In genomic region chr6:35048631-35049083, GRCh38 we compare ENCODE assay signal across 9 cellular contexts.
DNase-seq lines count a peak whose midpoint lies in the region; ATAC-seq and TF ChIP-seq lines count a peak whose summit lies in the region.
"Had no signal": no experiment of that assay in that cellular context is flagged by ENCODE, and none has a peak within 500 bp of the region (broad histone marks: within the 10 kb centered on the region; RNA-seq: fewer than 3 reads in every experiment).

No MANE protein-coding gene starts in this region.

- H3K9me3 Mint-ChIP-seq in activated CD8-positive, alpha-beta memory T cell treated with anti-CD3 and anti-CD28 coated beads, Interleukin-2, amount 10 ng/mL, durations not matched to agents 7 days and 5 days (ENCODE audit: low read depth) = no peaks in the 10 kb centered on the region
- no peaks in the 10 kb centered on the region for H3K9me3 Mint-ChIP-seq in activated CD4-positive, alpha-beta T cell treated with anti-CD3 and anti-CD28 coated beads, Interleukin-2, amount 10 ng/mL, durations not matched to agents 24 days and 14 days
- H3K9me3 Mint-ChIP-seq: CD8-positive, alpha-beta memory T cell had no signal

- TF ChIP-seq POLR2A in erythroblast (IDR thresholded peaks at IDR 0.05; ENCODE audit: low read length) = no peak

- H3K36me3 Mint-ChIP-seq in activated CD8-positive, alpha-beta memory T cell treated with anti-CD3 and anti-CD28 coated beads, Interleukin-2, amount 10 ng/mL, durations not matched to agents 7 days and 5 days = no peaks in the 10 kb centered on the region
- H3K36me3 Mint-ChIP-seq in activated CD4-positive, alpha-beta T cell treated with anti-CD3 and anti-CD28 coated beads, Interleukin-2, amount 10 ng/mL, durations not matched to agents 24 days and 14 days (ENCODE audit: low read depth) = no peaks in the 10 kb centered on the region

- ATAC-seq in activated CD8-positive, alpha-beta memory T cell treated with anti-CD3 and anti-CD28 coated beads, Interleukin-2, amount 10 ng/mL, durations not matched to agents 7 days and 5 days = peak; percentile 23
- ATAC-seq in Right ventricle myocardium superior (ENCODE audit: poor library complexity) = peak; percentile 25
- ATAC-seq in esophagus mucosa = no peak

- H3K27ac Mint-ChIP-seq in activated CD8-positive, alpha-beta memory T cell treated with anti-CD3 and anti-CD28 coated beads, Interleukin-2, amount 10 ng/mL, durations not matched to agents 7 days and 5 days = no peak overlapping the region
- H3K27ac Mint-ChIP-seq in activated CD4-positive, alpha-beta T cell treated with anti-CD3 and anti-CD28 coated beads, Interleukin-2, amount 10 ng/mL, durations not matched to agents 24 days and 14 days = no peak overlapping the region

- no peaks in the 10 kb centered on the region for H3K27me3 Mint-ChIP-seq in activated CD8-positive, alpha-beta memory T cell treated with anti-CD3 and anti-CD28 coated beads, Interleukin-2, amount 10 ng/mL, durations not matched to agents 7 days and 5 days
- H3K27me3 Mint-ChIP-seq in activated CD4-positive, alpha-beta T cell treated with anti-CD3 and anti-CD28 coated beads, Interleukin-2, amount 10 ng/mL, durations not matched to agents 24 days and 14 days = no peaks in the 10 kb centered on the region
- H3K27me3 Mint-ChIP-seq: CD8-positive, alpha-beta memory T cell had no signal

- H3K4me3 Mint-ChIP-seq in activated CD8-positive, alpha-beta memory T cell treated with anti-CD3 and anti-CD28 coated beads, Interleukin-2, amount 10 ng/mL, durations not matched to agents 7 days and 5 days = no peak overlapping the region
- H3K4me3 Mint-ChIP-seq in activated CD4-positive, alpha-beta T cell treated with anti-CD3 and anti-CD28 coated beads, Interleukin-2, amount 10 ng/mL, durations not matched to agents 24 days and 14 days = no peak overlapping the region

- intact Hi-C loops in activated CD4-positive, alpha-beta T cell treated with anti-CD3 and anti-CD28 coated beads, Interleukin-2, amount 10 ng/mL, durations not matched to agents 24 days and 14 days (cut with micrococcal nuclease) = no loop called here
- intact Hi-C loops in Right ventricle myocardium superior (cut with DNase I) = no loop called here

- no peak for DNase-seq in activated CD8-positive, alpha-beta memory T cell treated with anti-CD3 and anti-CD28 coated beads, Interleukin-2, amount 10 ng/mL, durations not matched to agents 7 days and 5 days
- no peak for DNase-seq in activated CD8-positive, alpha-beta memory T cell treated with anti-CD3 and anti-CD28 coated beads, Interleukin-2, amount 50 U/mL, for 48 hours
- DNase-seq in activated CD4-positive, alpha-beta T cell treated with anti-CD3 and anti-CD28 coated beads, Interleukin-2, amount 10 ng/mL, durations not matched to agents 24 days and 14 days = peak; percentile 79
- DNase-seq in Right ventricle myocardium superior (no peak), putamen (ENCODE audit: low spot score) (peak; percentile 86), middle frontal gyrus (ENCODE audit: extremely low spot score, low spot score) (no peak), erythroblast (lab: John Stamatoyannopoulos, UW) (no peak)

- CTCF ChIA-PET in activated CD8-positive, alpha-beta memory T cell treated with anti-CD3 and anti-CD28 coated beads, Interleukin-2, amount 10 ng/mL, durations not matched to agents 7 days and 5 days (lab: Charles Lee) = no interaction called here

- peaks cover 10% of the 10 kb centered on the region for H3K4me1 Mint-ChIP-seq in activated CD8-positive, alpha-beta memory T cell treated with anti-CD3 and anti-CD28 coated beads, Interleukin-2, amount 10 ng/mL, durations not matched to agents 7 days and 5 days
- H3K4me1 Mint-ChIP-seq in activated CD4-positive, alpha-beta T cell treated with anti-CD3 and anti-CD28 coated beads, Interleukin-2, amount 10 ng/mL, durations not matched to agents 24 days and 14 days = peaks cover 8% of the 10 kb centered on the region

Comparison
In these comparisons a context has a peak if more than half of its experiments do, and no peak if none do; other contexts are left out.
1. DNase-seq: peak in activated CD4-positive, alpha-beta T cell treated with anti-CD3 and anti-CD28 coated beads, Interleukin-2, amount 10 ng/mL, durations not matched to agents 24 days and 14 days (single experiment) and putamen (single experiment); none in activated CD8-positive, alpha-beta memory T cell treated with anti-CD3 and anti-CD28 coated beads, Interleukin-2, amount 10 ng/mL, durations not matched to agents 7 days and 5 days (single experiment), activated CD8-positive, alpha-beta memory T cell treated with anti-CD3 and anti-CD28 coated beads, Interleukin-2, amount 50 U/mL, for 48 hours (single experiment), Right ventricle myocardium superior (single experiment), middle frontal gyrus (single experiment) and erythroblast (0 of 2).